ENCODE assay signal across 28 cellular contexts in genomic region chr19:45524575-45525129, GRCh38. TPM values are rescaled to one million over a fixed set of nuclear protein-coding genes. Genes with fewer than 3 reads are reported as not detected.
DNase-seq lines count a peak whose midpoint lies in the region; ATAC-seq and TF ChIP-seq lines count a peak whose summit lies in the region.
"Had no signal": no experiment of that assay in that cellular context is flagged by ENCODE, and none has a peak within 500 bp of the region (broad histone marks: within the 10 kb centered on the region; RNA-seq: fewer than 3 reads in every experiment).

No MANE protein-coding gene starts in this region.

- 81 to 84% methylated on average over 11 to 14 of the region's 15 CpGs for WGBS in esophagus squamous epithelium, 2 donors

- peak overlapping the region; percentile 49 for H3K27ac ChIP-seq in cingulate gyrus (ENCODE audit: low read depth, low read length)
- peak overlapping the region; percentile 33 for H3K27ac ChIP-seq in temporal lobe (ENCODE audit: low read depth, low read length)
- peak overlapping the region in 2 of 4 donors; percentile 23 to 46 for H3K27ac ChIP-seq in esophagus squamous epithelium
- H3K27ac ChIP-seq: SK-N-MC had no signal

- TF ChIP-seq POLR2A in esophagus squamous epithelium (IDR thresholded peaks at IDR 0.05) = no peak

- ATAC-seq in Right ventricle myocardium inferior = peak; percentile 43
- ATAC-seq in omental fat pad (ENCODE audit: low FRiP score) = no peak

- peaks cover 0 to 4% (median 0%) of the 10 kb centered on the region in 4 donors for H3K27me3 ChIP-seq in esophagus squamous epithelium
- H3K27me3 ChIP-seq: Peyer's patch had no signal

- no peak for TF ChIP-seq CTCF in omental fat pad (IDR thresholded peaks at IDR 0.05)
- TF ChIP-seq CTCF in GM10266 (IDR thresholded peaks at IDR 0.05; ENCODE audit: control insufficient read depth, insufficient read depth, low read depth, missing control alignments) = no peak
- no peak for TF ChIP-seq CTCF in esophagus squamous epithelium (IDR thresholded peaks at IDR 0.05)

- H3K36me3 ChIP-seq in esophagus squamous epithelium = peaks cover 6 to 72% (median 32%) of the 10 kb centered on the region in 3 donors

- DNase-seq in Right ventricle myocardium inferior (ENCODE audit: missing footprints) (no peak), cardiac septum (ENCODE audit: low spot score) (no peak), midbrain (lab: John Stamatoyannopoulos, UW) (peak; percentile 50), omental fat pad (ENCODE audit: low spot score) (no peak), GM10266 (ENCODE audit: extremely low spot score) (no peak), esophagus squamous epithelium (lab: John Stamatoyannopoulos, UW) (no peak)
- DNase-seq: activated CD4-positive, alpha-beta T cell treated with anti-CD3 and anti-CD28 coated beads, Interleukin-2, amount 10 ng/mL, durations not matched to agents 7 days and 5 days; activated naive CD4-positive, alpha-beta T cell treated with anti-CD3 and anti-CD28 coated beads, Interleukin-2, amount 10 ng/mL, durations not matched to agents 7 days and 5 days; CD8-positive, alpha-beta T cell; central memory CD4-positive, alpha-beta T cell; dermis blood vessel endothelial cell; glutamatergic neuron; GOT3; Karpas-422; mesenchymal stem cell; MV-4-11; naive B cell; NCI-H510A treated with DMSO at 0.1 percent for 48 hours; occipital lobe; Peyer's patch; retina; T-helper 17 cell; trophoblast cell had no signal

- intact Hi-C loops in Right ventricle myocardium inferior (cut with DNase I) (loop anchor here (5.0 to 10.0 kb wide), 3 partner anchors 33 to 158 kb away; partner anchors contain the start of gene OPA3), cardiac septum (cut with DNase I) (loop anchor here (5.0 kb wide), 2 partner anchors 33 to 43 kb away; no protein-coding TSS in a partner anchor), esophagus squamous epithelium (cut with DNase I) (loop anchor here (5.0 to 10.0 kb wide), 2 partner anchors 38 to 120 kb away; no protein-coding TSS in a partner anchor)

- H3K4me3 ChIP-seq in esophagus squamous epithelium = no peak overlapping the region
- H3K4me3 ChIP-seq: Peyer's patch, SK-N-MC had no signal

- H3K9me3 ChIP-seq in esophagus squamous epithelium = no peaks in the 10 kb centered on the region
- H3K9me3 ChIP-seq: Peyer's patch had no signal

- H3K4me1 ChIP-seq in esophagus squamous epithelium = peaks cover 19 to 54% (median 29%) of the 10 kb centered on the region in 3 donors

RNA-seq across cellular contexts. Expression of gene VASP, which starts 17.4 kb away (rescaled TPM):
- total RNA-seq in Right ventricle myocardium inferior (49.0 TPM), cardiac septum (60.4 TPM), temporal lobe (9.3 TPM), omental fat pad (100 to 1,000 TPM in 1 of 4 donors, 10 to 100 TPM in 3; 47.0 to 132 (median 68.7) TPM), esophagus squamous epithelium (10 to 100 TPM; 39.2 to 82.9 (median 52.7) TPM)

RNA-seq across cellular contexts. Expression of gene PPM1N, which starts 26.4 kb away (rescaled TPM):
- total RNA-seq in Right ventricle myocardium inferior (0.65 TPM), cardiac septum (0.59 TPM), temporal lobe (0.25 TPM), omental fat pad (1 to 10 TPM; 1.9 to 3.8 (median 2.9) TPM), esophagus squamous epithelium (1 to 10 TPM; 1.8 to 6.7 (median 4.0) TPM)
- total RNA-seq: kidney epithelial cell had no signal

RNA-seq across cellular contexts. Expression of gene RTN2, which starts 27.8 kb away (rescaled TPM):
- 30.6 TPM for total RNA-seq in Right ventricle myocardium inferior
- 15.1 TPM for total RNA-seq in cardiac septum
- 58.8 TPM for total RNA-seq in temporal lobe
- total RNA-seq in omental fat pad = 1 to 10 TPM; 3.8 to 9.4 (median 7.0) TPM
- total RNA-seq in esophagus squamous epithelium = 1 to 10 TPM; 1.9 to 7.2 (median 4.2) TPM

RNA-seq across cellular contexts. Expression of gene FOSB, which starts 56.9 kb away (rescaled TPM):
- total RNA-seq in Right ventricle myocardium inferior = 0.32 TPM
- 0.94 TPM for total RNA-seq in cardiac septum
- 0.49 TPM for total RNA-seq in temporal lobe
- total RNA-seq in omental fat pad = 100 to 1,000 TPM; 306 to 713 (median 395) TPM
- 1 to 10 TPM; 1.7 to 4.6 (median 2.5) TPM for total RNA-seq in esophagus squamous epithelium
- total RNA-seq: A172 had no signal

RNA-seq across cellular contexts. Expression of gene OPA3, which starts 60.0 kb away (rescaled TPM):
- 24.5 TPM for total RNA-seq in Right ventricle myocardium inferior
- total RNA-seq in cardiac septum = 15.3 TPM
- total RNA-seq in temporal lobe = 1.2 TPM
- 10 to 100 TPM in 2 of 4 donors, 1 to 10 TPM in 2; 6.3 to 15.5 (median 11.1) TPM for total RNA-seq in omental fat pad
- 10 to 100 TPM in 2 of 4 donors, 1 to 10 TPM in 2; 4.7 to 12.4 (median 10.1) TPM for total RNA-seq in esophagus squamous epithelium
